1 cellular context compared by ENCODE assay signal in genomic region chr17:4576729-4577322, GRCh38.
TF ChIP-seq lines count a peak whose summit lies in the region.

No MANE protein-coding gene starts in this region.

TF ChIP-seq in HEK293, 187 proteins besides CTCF, POLR2A, EP300 and RAD21 (continued from another document):
- no peak for TF ChIP-seq ZBTB44 (tag by site-specific recombination; IDR thresholded peaks at IDR 0.05)
- TF ChIP-seq PRDM10 (tag by site-specific recombination; IDR thresholded peaks at IDR 0.05): no peak
- TF ChIP-seq GLIS2 (tag by site-specific recombination; IDR thresholded peaks at IDR 0.05): 0 out of 2 replicates have a peak, but pooled peaks have one; percentile 19
- peak; percentile 28; the same call in 1 of the 2 replicates for TF ChIP-seq ZNF449 (tag by site-specific recombination; IDR thresholded peaks at IDR 0.05)
- peak; percentile 40; the same call in 1 of the 2 replicates for TF ChIP-seq GLIS1 (tag by site-specific recombination; IDR thresholded peaks at IDR 0.05)
